In genomic region chr1:109307363-109308021, GRCh38 we compare ENCODE assay signal across 8 cellular contexts. TPM values are rescaled to one million over a fixed set of nuclear protein-coding genes. Genes with fewer than 3 reads are reported as not detected.
DNase-seq lines count a peak whose midpoint lies in the region; ATAC-seq and TF ChIP-seq lines count a peak whose summit lies in the region.

No MANE protein-coding gene starts in this region.

- peak overlapping the region; percentile 64 for H3K9ac ChIP-seq in Karpas-422 (ENCODE audit: low read length)

- ATAC-seq in GM21423 (IDR thresholded peaks at IDR 0.05; ENCODE audit: unreplicated experiment) (no peak), HG03565 (IDR thresholded peaks at IDR 0.05; ENCODE audit: unreplicated experiment) (no peak), HG02642 (IDR thresholded peaks at IDR 0.05; ENCODE audit: poor library complexity, unreplicated experiment) (no peak)

- H3K9me3 ChIP-seq in Karpas-422 (ENCODE audit: low read length) = no peaks in the 10 kb centered on the region

- H3K36me3 ChIP-seq in Karpas-422 (ENCODE audit: insufficient read depth, low read length) = no peaks in the 10 kb centered on the region

- DNase-seq in Karpas-422 (peak; percentile 97), NCI-H774 (lab: John Stamatoyannopoulos, UW) (peak; percentile 43), globus pallidus (ENCODE audit: low spot score) (peak; percentile 81), retinal pigment epithelial cell (ENCODE audit: low read depth) (peak; percentile 79), SK-N-DZ (ENCODE audit: low spot score) (no peak)

- TF ChIP-seq CTCF in retinal pigment epithelial cell (conservative IDR thresholded peaks at IDR 0.05; ENCODE audit: low read depth, low read length) = no peak

- H4K20me1 ChIP-seq in Karpas-422 (ENCODE audit: insufficient read depth, low read depth, low read length) = no peaks in the 10 kb centered on the region

- no peaks in the 10 kb centered on the region for H3K79me2 ChIP-seq in Karpas-422 (ENCODE audit: low read length)

- H3K27ac ChIP-seq in Karpas-422 (ENCODE audit: low read length) = peak overlapping the region; percentile 94

- H3K4me3 ChIP-seq in Karpas-422 (ENCODE audit: low read length) (peak overlapping the region; percentile 64), retinal pigment epithelial cell (ENCODE audit: low read length) (peak overlapping the region; percentile 3)

- 0 out of 2 replicates have a peak overlapping the region, but pooled peaks have one; percentile 38 for H2AFZ ChIP-seq in Karpas-422 (ENCODE audit: low read length)

- H3K27me3 ChIP-seq in Karpas-422 (ENCODE audit: low read length) = no peaks in the 10 kb centered on the region

- peak overlapping the region; percentile 82 for H3K4me2 ChIP-seq in Karpas-422 (ENCODE audit: low read depth, low read length, poor library complexity, severe bottlenecking)

- H3K4me1 ChIP-seq in Karpas-422 (ENCODE audit: low read length) = peaks cover 63% of the 10 kb centered on the region

- H3K9me2 ChIP-seq in Karpas-422 (replicated peaks; ENCODE audit: insufficient read depth, low read length) = no peaks in the 10 kb centered on the region

RNA-seq across cellular contexts. Expression of gene MYBPHL, which starts 0.7 kb away (rescaled TPM):
- total RNA-seq in Karpas-422 (2014; rRNA removed; shearing (Covaris generic); ENCODE audit: low replicate concordance) = 0.14 and 4.3 TPM in 2 replicates
- not detected in 2 replicates for polyA plus RNA-seq in SK-N-DZ (2014; cell fraction: cytosol; rRNA removed)
- polyA plus RNA-seq in SK-N-DZ (2014; cell fraction: nucleus; rRNA removed) = not detected in 2 replicates

RNA-seq across cellular contexts. Expression of gene PSRC1, which starts 24.5 kb away (rescaled TPM):
- 6.3 and 24.2 TPM in 2 replicates for total RNA-seq in Karpas-422 (2014; rRNA removed; shearing (Covaris generic); ENCODE audit: low replicate concordance)
- 83.0 and 87.1 TPM in 2 replicates for polyA plus RNA-seq in SK-N-DZ (2014; cell fraction: cytosol; rRNA removed)
- polyA plus RNA-seq in SK-N-DZ (2014; cell fraction: nucleus; rRNA removed) = 240 and 284 TPM in 2 replicates

RNA-seq across cellular contexts. Expression of gene CELSR2, which starts 58.2 kb away (rescaled TPM):
- 0.43 and 1.2 TPM in 2 replicates for total RNA-seq in Karpas-422 (2014; rRNA removed; shearing (Covaris generic); ENCODE audit: low replicate concordance)
- polyA plus RNA-seq in SK-N-DZ (2014; cell fraction: cytosol; rRNA removed) = 13.3 and 16.5 TPM in 2 replicates
- polyA plus RNA-seq in SK-N-DZ (2014; cell fraction: nucleus; rRNA removed) = 19.1 and 33.5 TPM in 2 replicates
